In genomic region chr22:20393705-20394476, GRCh38 we compare ENCODE assay signal across 1 cellular context.
TF ChIP-seq lines count a peak whose summit lies in the region.

TSS of gene ZNF74 (plus strand) at chr22:20394151. CDS start at chr22:20394629, 478 bp downstream.

TF ChIP-seq in HepG2, 621 proteins besides CTCF, POLR2A, EP300 and RAD21 (continued from another document):
- TF ChIP-seq ZNF609 (CRISPR knock-in tag; IDR thresholded peaks at IDR 0.05; ENCODE audit: borderline replicate concordance) (no peak), ZNF317 (CRISPR knock-in tag; IDR thresholded peaks at IDR 0.05) (no peak), KDM5B (CRISPR knock-in tag; IDR thresholded peaks at IDR 0.05; ENCODE audit: borderline replicate concordance) (peak; percentile 75), ZC3H4 (CRISPR knock-in tag; IDR thresholded peaks at IDR 0.05; ENCODE audit: borderline replicate concordance) (no peak), HDAC2 (CRISPR knock-in tag; IDR thresholded peaks at IDR 0.05) (0 out of 2 replicates have a peak, but pooled peaks have one; percentile 14), PPARG (CRISPR knock-in tag; conservative IDR thresholded peaks at IDR 0.05) (peak; percentile 45; the same call in 1 of the 2 replicates), SMYD3 (CRISPR knock-in tag; IDR thresholded peaks at IDR 0.05) (no peak), KDM1A (CRISPR knock-in tag; IDR thresholded peaks at IDR 0.05) (no peak), MAZ (IDR thresholded peaks at IDR 0.05; ENCODE audit: borderline replicate concordance, low read depth, low read length) (no peak), MAZ (CRISPR knock-in tag; IDR thresholded peaks at IDR 0.05; ENCODE audit: low read depth) (peak; percentile 68; the same call in 1 of the 2 replicates), CBX1 (IDR thresholded peaks at IDR 0.05; ENCODE audit: low read depth) (peak; percentile 34), HIC2 (CRISPR knock-in tag; IDR thresholded peaks at IDR 0.05; ENCODE audit: low read depth) (no peak), E2F2 (CRISPR knock-in tag; IDR thresholded peaks at IDR 0.05; ENCODE audit: borderline replicate concordance) (peak; percentile 42; the same call in 1 of the 2 replicates), ZBTB21 (CRISPR knock-in tag; IDR thresholded peaks at IDR 0.05) (0 out of 2 replicates have a peak, but pooled peaks have one; percentile 37), BCL6 (CRISPR knock-in tag; IDR thresholded peaks at IDR 0.05) (peak; percentile 100), ERF (CRISPR knock-in tag; IDR thresholded peaks at IDR 0.05) (peak; percentile 37; the same call in 1 of the 2 replicates), KAT2B (IDR thresholded peaks at IDR 0.05; ENCODE audit: borderline replicate concordance, low read depth, low read length) (no peak), ZZZ3 (CRISPR knock-in tag; IDR thresholded peaks at IDR 0.05; ENCODE audit: borderline replicate concordance) (no peak), DR1 (CRISPR knock-in tag; IDR thresholded peaks at IDR 0.05) (no peak), SNAI1 (CRISPR knock-in tag; IDR thresholded peaks at IDR 0.05; ENCODE audit: borderline replicate concordance) (no peak)
